ENCODE assay signal across 10 cellular contexts in the genomic region with DNA sequence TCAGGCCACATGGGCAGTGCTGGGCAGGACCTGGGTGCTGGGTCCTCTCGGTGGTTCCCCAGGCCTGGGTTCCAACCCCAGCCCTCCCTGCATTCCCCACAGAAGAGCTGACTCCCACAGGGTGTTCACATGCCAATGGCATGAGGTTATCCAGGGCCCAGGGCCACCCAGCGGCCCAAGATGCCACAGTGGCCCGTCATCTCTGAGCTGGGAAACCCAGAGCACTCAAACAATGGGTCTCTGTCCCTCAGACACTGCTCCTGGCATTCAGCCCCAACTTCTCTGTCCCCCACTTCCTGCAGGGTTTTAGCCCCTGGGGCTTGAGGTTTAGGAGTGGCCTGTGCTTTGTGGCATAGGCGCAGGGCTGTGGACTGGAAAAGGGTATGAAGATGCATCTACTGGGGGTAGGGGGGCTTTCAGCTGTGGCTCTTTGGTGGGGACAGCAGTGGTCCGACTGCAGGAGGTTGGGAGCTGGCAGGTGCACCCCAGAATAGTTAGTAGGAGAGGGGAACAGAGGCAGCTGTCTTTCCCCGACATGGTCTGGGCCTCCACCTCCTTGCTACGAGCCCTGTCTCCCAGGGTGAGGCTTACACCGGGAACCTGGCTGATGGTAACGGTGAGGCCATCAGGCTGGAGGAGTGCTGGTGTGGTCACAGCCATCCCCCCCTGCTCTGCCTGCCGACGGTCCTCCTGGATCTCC. TPM values are rescaled to one million over a fixed set of nuclear protein-coding genes. Genes with fewer than 3 reads are reported as not detected.
A peak's percentile ranks its signal among the peaks of the same experiment; 100 is the strongest.
DNase-seq lines count a peak whose midpoint lies in the region; FAIRE-seq and TF ChIP-seq lines count a peak whose summit lies in the region.
"Had no signal": no experiment of that assay in that cellular context is flagged by ENCODE, and none has a peak within 500 bp of the region (broad histone marks: within the 10 kb centered on the region; RNA-seq: fewer than 3 reads in every experiment).

No MANE protein-coding gene starts in this region.

- TF ChIP-seq CTCF in BJ (IDR thresholded peaks at IDR 0.05; ENCODE audit: insufficient read depth, low read depth, low read length) (no peak), ovary (IDR thresholded peaks at IDR 0.05) (no peak)

- DNase-seq in BJ (ENCODE audit: low read depth) (peak; percentile 43), SW480 (ENCODE audit: low spot score) (peak; percentile 91), frontal cortex (ENCODE audit: low spot score in 2 of 2) (peak; percentile 70 to 76), ovary (no peak), DMS79 treated with DMSO at 0.1 percent for 48 hours (lab: John Stamatoyannopoulos, UW) (no peak), NCI-H2227 treated with DMSO at 0.1 percent for 48 hours (lab: John Stamatoyannopoulos, UW) (no peak), NCI-H774 (lab: John Stamatoyannopoulos, UW) (no peak)
- no peak for DNase-seq in stimulated activated CD8-positive, alpha-beta memory T cell treated with anti-CD3 and anti-CD28 coated beads, Interleukin-4, amount 100 ng/mL, for 48 hours
- DNase-seq: activated CD4-positive, alpha-beta T cell treated with anti-CD3 and anti-CD28 coated beads, Interleukin-2, amount 10 ng/mL, durations not matched to agents 7 days and 5 days had no signal

- H3K9me3 ChIP-seq in ovary = no peaks in the 10 kb centered on the region

- no peak for TF ChIP-seq POLR2A in ovary (IDR thresholded peaks at IDR 0.05)

- no peak for TF ChIP-seq EP300 in ovary (IDR thresholded peaks at IDR 0.05)

- intact Hi-C loops in ovary (cut with DNase I) = no loop called here

- 84 to 88% (median 87%) methylated on average over 11 of the region's 11 CpGs for WGBS in ovary, 3 donors

- peak overlapping the region; percentile 57 to 84 for H3K27ac ChIP-seq in ovary

- no peak for FAIRE-seq in frontal cortex (lab: Jason Lieb, UNC)

- POLR2A ChIA-PET in BJ (lab: Charles Lee) = interaction anchor here (2.8 kb wide), 1 partner anchor 11 kb away, joined by 17 read pairs; no protein-coding TSS in a partner anchor

- H3K4me3 ChIP-seq in BJ (ENCODE audit: low read depth, low read length) (peak overlapping the region; percentile 44), ovary (peak overlapping the region; percentile 26)

- H3K27me3 ChIP-seq in BJ (ENCODE audit: control insufficient read depth, insufficient read depth, low read length) (no peaks in the 10 kb centered on the region), ovary (no peaks in the 10 kb centered on the region)

- H3K36me3 ChIP-seq in BJ (ENCODE audit: control insufficient read depth, insufficient read depth, low read length) = peaks cover 18% of the 10 kb centered on the region
- no peaks in the 10 kb centered on the region for H3K36me3 ChIP-seq in ovary

- CTCF ChIA-PET in BJ (lab: Yijun Ruan, JAX) = interaction anchor here (0.7 to 11.8 kb wide), 20 partner anchors 12 to 232 kb away, joined by 3 to 124 read pairs (median 6); partner anchors contain the start of genes DISP2, INAFM2, PHGR1 and PLCB2

- H3K4me1 ChIP-seq in ovary (ENCODE audit: insufficient read depth) = peaks cover 26% of the 10 kb centered on the region

RNA-seq across cellular contexts. Expression of gene CCDC9B, which starts 1.7 kb away (rescaled TPM):
- polyA plus RNA-seq in BJ (2011; rRNA removed) = 5.0 and 6.0 TPM in 2 replicates
- 27.5 and 27.8 TPM in 2 replicates for polyA minus RNA-seq in BJ (2011; rRNA and poly(A)+ RNA removed)
- 0.41 TPM for total RNA-seq in frontal cortex
- total RNA-seq in ovary = 10 to 100 TPM in 4 of 7 donors, 1 to 10 TPM in 3; 1.8 to 22.2 (median 12.7) TPM
- polyA plus RNA-seq in ovary = 1 to 10 TPM; 2.9 to 4.3 TPM

RNA-seq across cellular contexts. Expression of gene PHGR1, which starts 11.8 kb away (rescaled TPM):
- polyA plus RNA-seq in BJ (2011; rRNA removed) (not detected in 2 replicates), ovary (under 1 TPM in 1 of 2 donors, not detected in 1; 0.96 TPM)
- polyA minus RNA-seq in BJ (2011; rRNA and poly(A)+ RNA removed) = not detected in 2 replicates
- total RNA-seq in frontal cortex (not detected), ovary (1 to 10 TPM in 1 of 7 donors, not detected in 6; 4.5 TPM)
- total RNA-seq: activated CD4-positive, alpha-beta T cell treated with anti-CD3 and anti-CD28 coated beads, Interleukin-2, amount 10 ng/mL, durations not matched to agents 7 days and 5 days; left lobe of liver had no signal

RNA-seq across cellular contexts. Expression of gene INAFM2, which starts 15.6 kb away (rescaled TPM):
- 7.3 and 12.8 TPM in 2 replicates for polyA plus RNA-seq in BJ (2011; rRNA removed)
- polyA minus RNA-seq in BJ (2011; rRNA and poly(A)+ RNA removed) = 3.8 and 6.3 TPM in 2 replicates
- 10.6 TPM for total RNA-seq in frontal cortex
- total RNA-seq in ovary = 10 to 100 TPM in 6 of 7 donors, 1 to 10 TPM in 1; 8.1 to 50.6 (median 30.6) TPM
- 10 to 100 TPM in 1 of 2 donors, 1 to 10 TPM in 1; 7.4 to 31.2 TPM for polyA plus RNA-seq in ovary

RNA-seq across cellular contexts. Expression of gene DISP2, which starts 18.9 kb away (rescaled TPM):
- polyA plus RNA-seq in BJ (2011; rRNA removed) = 0.16 and 0.23 TPM in 2 replicates
- polyA minus RNA-seq in BJ (2011; rRNA and poly(A)+ RNA removed) = 0.09 and 0.10 TPM in 2 replicates
- total RNA-seq in frontal cortex = 5.3 TPM
- 10 to 100 TPM in 1 of 7 donors, 1 to 10 TPM in 3, under 1 TPM in 1, not detected in 2; 0.48 to 12.9 (median 1.5) TPM for total RNA-seq in ovary
- polyA plus RNA-seq in ovary = 1 to 10 TPM; 2.3 to 8.2 TPM

RNA-seq across cellular contexts. Expression of gene PLCB2, which starts 31.3 kb away (rescaled TPM):
- polyA plus RNA-seq in BJ (2011; rRNA removed) = 0.22 and 0.47 TPM in 2 replicates
- polyA minus RNA-seq in BJ (2011; rRNA and poly(A)+ RNA removed) = 0.43 TPM in 1 of 2 replicates, not detected in the other
- 4.1 TPM for total RNA-seq in frontal cortex
- 10 to 100 TPM in 1 of 7 donors, 1 to 10 TPM in 6; 1.9 to 13.9 (median 6.0) TPM for total RNA-seq in ovary
- 1 to 10 TPM; 3.2 to 8.6 TPM for polyA plus RNA-seq in ovary

Comparison
In these comparisons a context has a peak if more than half of its experiments do, and no peak if none do; other contexts are left out.
1. DNase-seq: peak in BJ (single experiment), SW480 (single experiment) and frontal cortex (2 of 2); none in ovary (0 of 5), DMS79 treated with DMSO at 0.1 percent for 48 hours (single experiment), NCI-H2227 treated with DMSO at 0.1 percent for 48 hours (single experiment), NCI-H774 (single experiment) and stimulated activated CD8-positive, alpha-beta memory T cell treated with anti-CD3 and anti-CD28 coated beads, Interleukin-4, amount 100 ng/mL, for 48 hours (single experiment).